Comparison of ENCODE assay signal across 11 cellular contexts in genomic region chr18:21826196-21826595, GRCh38.
A peak's percentile ranks its signal among the peaks of the same experiment; 100 is the strongest.
DNase-seq lines count a peak whose midpoint lies in the region; ATAC-seq and TF ChIP-seq lines count a peak whose summit lies in the region.
"Had no signal": no experiment of that assay in that cellular context is flagged by ENCODE, and none has a peak within 500 bp of the region (broad histone marks: within the 10 kb centered on the region; RNA-seq: fewer than 3 reads in every experiment).

No MANE protein-coding gene starts in this region.

- DNase-seq in HCEC 1CT (peak; percentile 81), astrocyte of the hippocampus (ENCODE audit: low read depth, low spot score) (peak; percentile 61), Right ventricle myocardium superior (no peak), gastrocnemius medialis (no peak), caudate nucleus (lab: John Stamatoyannopoulos, UW) (no peak)
- DNase-seq in activated naive CD4-positive, alpha-beta T cell treated with anti-CD3 and anti-CD28 coated beads, Interleukin-2, amount 50 U/mL, for 72 hours (ENCODE audit: low spot score in 2 of 2), result no peak
- no peak for DNase-seq in stimulated activated CD4-positive, alpha-beta T cell treated with anti-CD3 and anti-CD28 coated beads, Interleukin-4, amount 100 ng/mL, for 4 hours
- DNase-seq: DMS153, NCI-H1417 treated with DMSO at 0.1 percent for 48 hours, uterus had no signal

- no peaks in the 10 kb centered on the region for H3K36me3 ChIP-seq in gastrocnemius medialis
- H3K36me3 ChIP-seq: uterus had no signal

- no peaks in the 10 kb centered on the region for H3K9me3 Mint-ChIP-seq in activated naive CD4-positive, alpha-beta T cell treated with anti-CD3 and anti-CD28 coated beads, Interleukin-2, amount 50 U/mL, for 72 hours

- no peak for TF ChIP-seq CTCF in gastrocnemius medialis (IDR thresholded peaks at IDR 0.05 in 4 of 5, conservative IDR thresholded peaks at IDR 0.05 in 1 of 5)

- H3K4me3 ChIP-seq in gastrocnemius medialis, result peak overlapping the region in 3 of 4 donors; percentile 19 to 61 (median 34)
- H3K4me3 ChIP-seq: uterus had no signal

- TF ChIP-seq POLR2A in gastrocnemius medialis (IDR thresholded peaks at IDR 0.05), result no peak

- no peaks in the 10 kb centered on the region for H3K9me3 ChIP-seq in gastrocnemius medialis
- H3K9me3 ChIP-seq: uterus had no signal

- in situ Hi-C loops in gastrocnemius medialis (cut with MboI; ENCODE audit: low sequenced_read_pairs in 4 of 4), result no loop called here

- ATAC-seq in Right ventricle myocardium superior (ENCODE audit: poor library complexity) (peak; percentile 73), gastrocnemius medialis (peak; percentile 67 to 82), HG02798 (IDR thresholded peaks at IDR 0.05; ENCODE audit: poor library complexity, unreplicated experiment) (no peak)
- no peak for ATAC-seq in activated naive CD4-positive, alpha-beta T cell treated with anti-CD3 and anti-CD28 coated beads, Interleukin-2, amount 50 U/mL, for 72 hours

- no peak overlapping the region for H3K27ac Mint-ChIP-seq in activated naive CD4-positive, alpha-beta T cell treated with anti-CD3 and anti-CD28 coated beads, Interleukin-2, amount 50 U/mL, for 72 hours

- H3K36me3 Mint-ChIP-seq in activated naive CD4-positive, alpha-beta T cell treated with anti-CD3 and anti-CD28 coated beads, Interleukin-2, amount 50 U/mL, for 72 hours, result peaks cover 0 to 4% of the 10 kb centered on the region in 2 donors

- H3K4me1 ChIP-seq in gastrocnemius medialis, result peaks cover 16 to 32% of the 10 kb centered on the region in 2 donors

- intact Hi-C loops in Right ventricle myocardium superior (cut with DNase I), result no loop called here
- intact Hi-C loops in gastrocnemius medialis (cut with DNase I; ENCODE audit: low total_unique reads), result loop anchor here (5.0 to 10.0 kb wide), 2 partner anchors 221 to 369 kb away; partner anchors contain the start of gene ESCO1

- H3K27ac ChIP-seq in gastrocnemius medialis (peak overlapping the region; percentile 80 to 89 (median 88)), caudate nucleus (ENCODE audit: low read depth, low read length) (no peak overlapping the region)

- H3K27me3 ChIP-seq in gastrocnemius medialis, result no peaks in the 10 kb centered on the region
- H3K27me3 ChIP-seq: uterus had no signal

Comparison
In these comparisons a context has a peak if more than half of its experiments do, and no peak if none do; other contexts are left out.
1. DNase-seq: peak in HCEC 1CT (single experiment) and astrocyte of the hippocampus (single experiment); none in Right ventricle myocardium superior (single experiment), gastrocnemius medialis (0 of 2), caudate nucleus (0 of 61), activated naive CD4-positive, alpha-beta T cell treated with anti-CD3 and anti-CD28 coated beads, Interleukin-2, amount 50 U/mL, for 72 hours (0 of 2) and stimulated activated CD4-positive, alpha-beta T cell treated with anti-CD3 and anti-CD28 coated beads, Interleukin-4, amount 100 ng/mL, for 4 hours (0 of 2).
2. ATAC-seq: peak in Right ventricle myocardium superior (single experiment) and gastrocnemius medialis (2 of 2); none in activated naive CD4-positive, alpha-beta T cell treated with anti-CD3 and anti-CD28 coated beads, Interleukin-2, amount 50 U/mL, for 72 hours (0 of 2) and HG02798 (single experiment).